ENCODE assay signal across 18 cellular contexts in genomic region chr20:53013847-53014246, GRCh38. TPM values are rescaled to one million over a fixed set of nuclear protein-coding genes. Genes with fewer than 3 reads are reported as not detected.
DNase-seq lines count a peak whose midpoint lies in the region; ATAC-seq and TF ChIP-seq lines count a peak whose summit lies in the region.
"Had no signal": no experiment of that assay in that cellular context is flagged by ENCODE, and none has a peak within 500 bp of the region (broad histone marks: within the 10 kb centered on the region; RNA-seq: fewer than 3 reads in every experiment).

No MANE protein-coding gene starts in this region.

- H3K4me1 Mint-ChIP-seq in activated T-cell treated with anti-CD3 and anti-CD28 coated beads, Interleukin-2, amount 50 U/mL, for 4 hours (ENCODE audit: low read depth): peaks cover 44% of the 10 kb centered on the region
- H3K4me1 Mint-ChIP-seq in activated naive CD4-positive, alpha-beta T cell treated with anti-CD3 and anti-CD28 coated beads, Interleukin-2, amount 50 U/mL, for 24 hours: peaks cover 85% of the 10 kb centered on the region
- H3K4me1 Mint-ChIP-seq in activated T-helper 17 cell treated with anti-CD3 and anti-CD28 coated beads, Interleukin-2, amount 50 U/mL, for 72 hours: peaks cover 9% of the 10 kb centered on the region
- H3K4me1 Mint-ChIP-seq: CD8-positive, alpha-beta memory T cell had no signal

- H3K27ac Mint-ChIP-seq in activated naive CD4-positive, alpha-beta T cell treated with anti-CD3 and anti-CD28 coated beads, Interleukin-2, amount 50 U/mL, for 24 hours: peak overlapping the region; percentile 91
- peak overlapping the region; percentile 66 for H3K27ac Mint-ChIP-seq in activated T-helper 17 cell treated with anti-CD3 and anti-CD28 coated beads, Interleukin-2, amount 50 U/mL, for 72 hours
- H3K27ac Mint-ChIP-seq: CD8-positive, alpha-beta memory T cell had no signal

- peaks cover 27% of the 10 kb centered on the region for H3K9me3 Mint-ChIP-seq in activated T-cell treated with anti-CD3 and anti-CD28 coated beads, Interleukin-2, amount 50 U/mL, for 4 hours
- H3K9me3 Mint-ChIP-seq in activated naive CD4-positive, alpha-beta T cell treated with anti-CD3 and anti-CD28 coated beads, Interleukin-2, amount 50 U/mL, for 24 hours: peaks cover 7% of the 10 kb centered on the region
- H3K9me3 Mint-ChIP-seq in activated T-helper 17 cell treated with anti-CD3 and anti-CD28 coated beads, Interleukin-2, amount 50 U/mL, for 72 hours: peaks cover 12% of the 10 kb centered on the region

- H3K4me3 ChIP-seq in tibial artery: no peak overlapping the region
- H3K4me3 ChIP-seq: GM23248, HAP-1 had no signal

- no peaks in the 10 kb centered on the region for H3K36me3 ChIP-seq in tibial artery
- H3K36me3 ChIP-seq: BE2C, HAP-1 had no signal

- ATAC-seq in activated T-cell treated with anti-CD3 and anti-CD28 coated beads, Interleukin-2, amount 50 U/mL, for 4 hours: peak; percentile 62 to 67
- peak; percentile 86 for ATAC-seq in activated T-helper 17 cell treated with anti-CD3 and anti-CD28 coated beads, Interleukin-2, amount 50 U/mL, for 72 hours (replicated peaks)

- DNase-seq in activated T-cell treated with anti-CD3 and anti-CD28 coated beads, Interleukin-2, amount 50 U/mL, for 4 hours: no peak
- DNase-seq in activated T-cell treated with anti-CD3 and anti-CD28 coated beads for 4 hours: no peak
- DNase-seq in activated naive CD4-positive, alpha-beta T cell treated with anti-CD3 and anti-CD28 coated beads, Interleukin-2, amount 50 U/mL, for 16 hours: no peak
- no peak for DNase-seq in tibial artery
- no peak for DNase-seq in NCI-H146 treated with DMSO at 0.1 percent for 48 hours (lab: John Stamatoyannopoulos, UW; ENCODE audit: unreplicated experiment)
- DNase-seq: ACHN; BE2C; C1 segment of cervical spinal cord; CD4-positive, CD25-positive, alpha-beta regulatory T cell; CD8-positive, alpha-beta memory T cell; COR-L47; DMS 273 treated with DMSO at 0.1 percent for 48 hours; DMS53; DND-41; GM23248 had no signal

- H3K27me3 ChIP-seq in tibial artery: no peaks in the 10 kb centered on the region
- H3K27me3 ChIP-seq: BE2C had no signal

- no peak overlapping the region for H3K4me3 Mint-ChIP-seq in activated T-cell treated with anti-CD3 and anti-CD28 coated beads, Interleukin-2, amount 50 U/mL, for 4 hours
- H3K4me3 Mint-ChIP-seq in activated naive CD4-positive, alpha-beta T cell treated with anti-CD3 and anti-CD28 coated beads, Interleukin-2, amount 50 U/mL, for 24 hours: no peak overlapping the region
- H3K4me3 Mint-ChIP-seq in activated T-helper 17 cell treated with anti-CD3 and anti-CD28 coated beads, Interleukin-2, amount 50 U/mL, for 72 hours: peak overlapping the region; percentile 34
- H3K4me3 Mint-ChIP-seq: CD4-positive, CD25-positive, alpha-beta regulatory T cell; CD8-positive, alpha-beta memory T cell had no signal

- no peak overlapping the region for H3K27ac ChIP-seq in tibial artery
- H3K27ac ChIP-seq: GM23248 had no signal

- intact Hi-C loops in tibial artery (cut with DNase I; ENCODE audit: low total_unique reads): no loop called here

- peaks cover 3% of the 10 kb centered on the region for H3K27me3 Mint-ChIP-seq in activated T-cell treated with anti-CD3 and anti-CD28 coated beads, Interleukin-2, amount 50 U/mL, for 4 hours (ENCODE audit: low read depth)
- H3K27me3 Mint-ChIP-seq in activated naive CD4-positive, alpha-beta T cell treated with anti-CD3 and anti-CD28 coated beads, Interleukin-2, amount 50 U/mL, for 24 hours: no peaks in the 10 kb centered on the region
- no peaks in the 10 kb centered on the region for H3K27me3 Mint-ChIP-seq in activated T-helper 17 cell treated with anti-CD3 and anti-CD28 coated beads, Interleukin-2, amount 50 U/mL, for 72 hours
- H3K27me3 Mint-ChIP-seq: CD4-positive, CD25-positive, alpha-beta regulatory T cell had no signal

- TF ChIP-seq CTCF in tibial artery (IDR thresholded peaks at IDR 0.05): no peak

- peaks cover 0 to 3% (median 0%) of the 10 kb centered on the region in 4 donors for H3K4me1 ChIP-seq in tibial artery
- H3K4me1 ChIP-seq: HAP-1 had no signal

- H3K36me3 Mint-ChIP-seq in activated T-cell treated with anti-CD3 and anti-CD28 coated beads, Interleukin-2, amount 50 U/mL, for 4 hours (ENCODE audit: insufficient read depth): peaks cover 39% of the 10 kb centered on the region
- peaks cover 44% of the 10 kb centered on the region for H3K36me3 Mint-ChIP-seq in activated naive CD4-positive, alpha-beta T cell treated with anti-CD3 and anti-CD28 coated beads, Interleukin-2, amount 50 U/mL, for 24 hours
- H3K36me3 Mint-ChIP-seq in activated T-helper 17 cell treated with anti-CD3 and anti-CD28 coated beads, Interleukin-2, amount 50 U/mL, for 72 hours (ENCODE audit: low read depth): peaks cover 45% of the 10 kb centered on the region
- H3K36me3 Mint-ChIP-seq: CD4-positive, CD25-positive, alpha-beta regulatory T cell had no signal

- no peaks in the 10 kb centered on the region for H3K9me3 ChIP-seq in tibial artery
- H3K9me3 ChIP-seq: BE2C, HAP-1 had no signal

RNA-seq across cellular contexts. Expression of gene TSHZ2, which starts 41.7 kb away (rescaled TPM):
- total RNA-seq in activated T-cell treated with anti-CD3 and anti-CD28 coated beads, Interleukin-2, amount 50 U/mL, for 4 hours: 10 to 100 TPM in 1 of 3 donors, 1 to 10 TPM in 2; 8.1 to 19.3 (median 8.4) TPM
- 10 to 100 TPM; 29.8 to 58.2 TPM for total RNA-seq in activated T-helper 17 cell treated with anti-CD3 and anti-CD28 coated beads, Interleukin-2, amount 50 U/mL, for 72 hours
